18 cellular contexts compared by ENCODE assay signal in genomic region chr21:26438976-26439375, GRCh38.
"Had no signal": no experiment of that assay in that cellular context is flagged by ENCODE, and none has a peak within 500 bp of the region (broad histone marks: within the 10 kb centered on the region; RNA-seq: fewer than 3 reads in every experiment).

No MANE protein-coding gene starts in this region.

- H3K9me3 ChIP-seq: MG63, SK-N-SH had no signal

- DNase-seq: KBM-7, MG63, NCI-H1048, NCI-H1105, NCI-H1417, NCI-H1436 treated with DMSO at 0.1 percent for 48 hours, NCI-H1694, NCI-H187 treated with DMSO at 0.1 percent for 48 hours, NCI-H2029 treated with DMSO at 0.1 percent for 48 hours, NCI-H2171 treated with DMSO at 0.1 percent for 48 hours, NCI-H526 treated with DMSO at 0.1 percent for 48 hours, NCI-H774, Right ventricle myocardium superior, RPMI8226, SIG-M5, SK-N-SH, SW 1271 had no signal

- H3K4me2 ChIP-seq: SK-N-SH had no signal

- H3K9ac ChIP-seq: SK-N-SH had no signal

- H3K27me3 ChIP-seq: MG63 had no signal

- FAIRE-seq: RCC 7860 had no signal

- H3K4me3 ChIP-seq: MG63 had no signal

- H3K36me3 ChIP-seq: MG63 had no signal
